Comparison of ENCODE assay signal across 12 cellular contexts in genomic region chr13:113582841-113583631, GRCh38. TPM values are rescaled to one million over a fixed set of nuclear protein-coding genes. Genes with fewer than 3 reads are reported as not detected.
DNase-seq lines count a peak whose midpoint lies in the region; ATAC-seq and TF ChIP-seq lines count a peak whose summit lies in the region.
"Had no signal": no experiment of that assay in that cellular context is flagged by ENCODE, and none has a peak within 500 bp of the region (broad histone marks: within the 10 kb centered on the region; RNA-seq: fewer than 3 reads in every experiment).

No MANE protein-coding gene starts in this region.

- H3K27ac Mint-ChIP-seq in osteocyte (ENCODE audit: unreplicated experiment) = no peak overlapping the region

- no peaks in the 10 kb centered on the region for H3K27me3 Mint-ChIP-seq in osteocyte (ENCODE audit: unreplicated experiment)

- H3K27ac ChIP-seq in RWPE1 = peak overlapping the region; percentile 50

- no peaks in the 10 kb centered on the region for H3K27me3 ChIP-seq in H7 (ENCODE audit: control insufficient read depth, insufficient read depth, low read length)

- DNase-seq in H7 (peak; percentile 60), RWPE1 (ENCODE audit: low spot score) (no peak), epidermal melanocyte (ENCODE audit: insufficient read length, low spot score) (peak; percentile 12), osteocyte (ENCODE audit: extremely low spot score, unreplicated experiment) (peak; percentile 77), GM03348 (ENCODE audit: low spot score) (no peak), NCI-H2171 treated with DMSO at 0.1 percent for 48 hours (lab: John Stamatoyannopoulos, UW) (no peak)
- DNase-seq: central memory CD4-positive, alpha-beta T cell; DMS 273 treated with DMSO at 0.1 percent for 48 hours; NCI-H1417 treated with DMSO at 0.1 percent for 48 hours; stimulated activated CD4-positive, alpha-beta T cell treated with anti-CD3 and anti-CD28 coated beads, Interleukin-15, amount 100 ng/mL, for 24 hours had no signal

- peak overlapping the region; percentile 40 for H3K4me3 Mint-ChIP-seq in osteocyte (ENCODE audit: unreplicated experiment)

- no peak overlapping the region for H3K4me3 ChIP-seq in H7 (ENCODE audit: insufficient read depth, low read depth, low read length)

- no peak for TF ChIP-seq POLR2A in GM18505 (IDR thresholded peaks at IDR 0.05; ENCODE audit: borderline replicate concordance, extremely low read depth, insufficient read depth, insufficient read length)

- H3K9me3 Mint-ChIP-seq in osteocyte (ENCODE audit: unreplicated experiment) = no peaks in the 10 kb centered on the region

- ATAC-seq in GM18505 (IDR thresholded peaks at IDR 0.05; ENCODE audit: unreplicated experiment) = no peak
- no peak for ATAC-seq in HG03378 (IDR thresholded peaks at IDR 0.05; ENCODE audit: unreplicated experiment)

- peaks cover 13% of the 10 kb centered on the region for H3K4me1 Mint-ChIP-seq in osteocyte (ENCODE audit: unreplicated experiment)

- TF ChIP-seq CTCF in RWPE1 (conservative IDR thresholded peaks at IDR 0.05; ENCODE audit: low read depth) = no peak
- TF ChIP-seq CTCF in osteocyte (IDR thresholded peaks at IDR 0.05) = no peak

- CTCF ChIA-PET in RWPE1 (lab: Yijun Ruan, JAX) = no interaction called here

- H3K36me3 Mint-ChIP-seq in osteocyte (ENCODE audit: unreplicated experiment) = peaks cover 6% of the 10 kb centered on the region

- H3K36me3 ChIP-seq in H7 (replicated peaks; ENCODE audit: control insufficient read depth, insufficient read depth, low read length) = peaks cover 6% of the 10 kb centered on the region

- POLR2A ChIA-PET in RWPE1 (lab: Yijun Ruan, JAX; ENCODE audit: low non-redundant PET) = no interaction called here

RNA-seq across cellular contexts. Expression of gene TFDP1, which starts 1.5 kb away (rescaled TPM):
- 62.2 and 78.2 TPM in 2 replicates for total RNA-seq in H7 (2014; rRNA removed; shearing (Covaris generic))
- total RNA-seq in osteocyte = 66.9 and 72.1 TPM in 2 replicates

Comparison
In these comparisons a context has a peak if more than half of its experiments do, and no peak if none do; other contexts are left out.
1. DNase-seq: peak in H7 (single experiment), epidermal melanocyte (single experiment) and osteocyte (single experiment); none in RWPE1 (single experiment), GM03348 (single experiment) and NCI-H2171 treated with DMSO at 0.1 percent for 48 hours (single experiment).